In the genomic region with DNA sequence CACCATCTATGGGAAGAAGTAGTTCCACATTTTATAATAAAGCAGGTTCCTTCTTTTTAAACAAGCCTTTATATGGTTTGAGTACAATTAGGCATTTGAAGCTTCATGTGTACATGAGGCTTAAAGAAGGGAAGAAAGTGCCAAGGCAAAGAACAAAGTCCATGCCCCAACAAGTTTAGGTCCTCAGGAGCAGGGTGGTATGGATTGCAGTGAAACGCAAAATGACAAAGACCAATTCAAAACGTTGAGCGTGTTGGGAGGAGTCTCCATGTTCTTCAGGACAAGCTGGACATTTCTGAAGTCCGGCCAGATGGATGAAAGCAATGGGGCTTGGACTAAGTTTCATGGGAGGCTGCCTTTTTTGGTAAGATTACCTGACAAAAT, we compare ENCODE assay signal across 1 cellular context.
TF ChIP-seq lines count a peak whose summit lies in the region.

No MANE protein-coding gene starts in this region.

TF ChIP-seq in HepG2, 621 proteins besides CTCF, POLR2A, EP300 and RAD21 (continued from another document and continues in another):
- TF ChIP-seq, protein P1, sequence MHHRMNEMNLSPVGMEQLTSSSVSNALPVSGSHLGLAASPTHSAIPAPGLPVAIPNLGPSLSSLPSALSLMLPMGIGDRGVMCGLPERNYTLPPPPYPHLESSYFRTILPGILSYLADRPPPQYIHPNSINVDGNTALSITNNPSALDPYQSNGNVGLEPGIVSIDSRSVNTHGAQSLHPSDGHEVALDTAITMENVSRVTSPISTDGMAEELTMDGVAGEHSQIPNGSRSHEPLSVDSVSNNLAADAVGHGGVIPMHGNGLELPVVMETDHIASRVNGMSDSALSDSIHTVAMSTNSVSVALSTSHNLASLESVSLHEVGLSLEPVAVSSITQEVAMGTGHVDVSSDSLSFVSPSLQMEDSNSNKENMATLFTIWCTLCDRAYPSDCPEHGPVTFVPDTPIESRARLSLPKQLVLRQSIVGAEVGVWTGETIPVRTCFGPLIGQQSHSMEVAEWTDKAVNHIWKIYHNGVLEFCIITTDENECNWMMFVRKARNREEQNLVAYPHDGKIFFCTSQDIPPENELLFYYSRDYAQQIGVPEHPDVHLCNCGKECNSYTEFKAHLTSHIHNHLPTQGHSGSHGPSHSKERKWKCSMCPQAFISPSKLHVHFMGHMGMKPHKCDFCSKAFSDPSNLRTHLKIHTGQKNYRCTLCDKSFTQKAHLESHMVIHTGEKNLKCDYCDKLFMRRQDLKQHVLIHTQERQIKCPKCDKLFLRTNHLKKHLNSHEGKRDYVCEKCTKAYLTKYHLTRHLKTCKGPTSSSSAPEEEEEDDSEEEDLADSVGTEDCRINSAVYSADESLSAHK (CRISPR knock-in tag; IDR thresholded peaks at IDR 0.05; ENCODE audit: borderline replicate concordance) = no peak
- TF ChIP-seq, protein P2, sequence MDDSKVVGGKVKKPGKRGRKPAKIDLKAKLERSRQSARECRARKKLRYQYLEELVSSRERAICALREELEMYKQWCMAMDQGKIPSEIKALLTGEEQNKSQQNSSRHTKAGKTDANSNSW (CRISPR knock-in tag; IDR thresholded peaks at IDR 0.05; ENCODE audit: borderline replicate concordance) = no peak
- TF ChIP-seq NR2F1 (CRISPR knock-in tag; IDR thresholded peaks at IDR 0.05) = no peak
- TF ChIP-seq ZNF12 (CRISPR knock-in tag; IDR thresholded peaks at IDR 0.05) = 0 out of 2 replicates have a peak, but pooled peaks have one; percentile 20
- TF ChIP-seq ZNF264 (CRISPR knock-in tag; IDR thresholded peaks at IDR 0.05) = no peak
- TF ChIP-seq, protein P3, sequence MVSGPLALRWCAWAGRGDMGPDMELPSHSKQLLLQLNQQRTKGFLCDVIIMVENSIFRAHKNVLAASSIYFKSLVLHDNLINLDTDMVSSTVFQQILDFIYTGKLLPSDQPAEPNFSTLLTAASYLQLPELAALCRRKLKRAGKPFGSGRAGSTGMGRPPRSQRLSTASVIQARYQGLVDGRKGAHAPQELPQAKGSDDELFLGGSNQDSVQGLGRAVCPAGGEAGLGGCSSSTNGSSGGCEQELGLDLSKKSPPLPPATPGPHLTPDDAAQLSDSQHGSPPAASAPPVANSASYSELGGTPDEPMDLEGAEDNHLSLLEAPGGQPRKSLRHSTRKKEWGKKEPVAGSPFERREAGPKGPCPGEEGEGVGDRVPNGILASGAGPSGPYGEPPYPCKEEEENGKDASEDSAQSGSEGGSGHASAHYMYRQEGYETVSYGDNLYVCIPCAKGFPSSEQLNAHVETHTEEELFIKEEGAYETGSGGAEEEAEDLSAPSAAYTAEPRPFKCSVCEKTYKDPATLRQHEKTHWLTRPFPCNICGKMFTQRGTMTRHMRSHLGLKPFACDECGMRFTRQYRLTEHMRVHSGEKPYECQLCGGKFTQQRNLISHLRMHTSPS (CRISPR knock-in tag; IDR thresholded peaks at IDR 0.05; ENCODE audit: low read depth) = no peak
- no peak for TF ChIP-seq ZNF20 (CRISPR knock-in tag; IDR thresholded peaks at IDR 0.05)
- TF ChIP-seq ZNF737 (CRISPR knock-in tag; IDR thresholded peaks at IDR 0.05; ENCODE audit: borderline replicate concordance) = no peak
- no peak for TF ChIP-seq REL (CRISPR knock-in tag; conservative IDR thresholded peaks at IDR 0.05)
- TF ChIP-seq ATAD3A (CRISPR knock-in tag; IDR thresholded peaks at IDR 0.05) = no peak
- TF ChIP-seq RNF2 (conservative IDR thresholded peaks at IDR 0.05; ENCODE audit: low read depth) = no peak
- TF ChIP-seq, protein P4, sequence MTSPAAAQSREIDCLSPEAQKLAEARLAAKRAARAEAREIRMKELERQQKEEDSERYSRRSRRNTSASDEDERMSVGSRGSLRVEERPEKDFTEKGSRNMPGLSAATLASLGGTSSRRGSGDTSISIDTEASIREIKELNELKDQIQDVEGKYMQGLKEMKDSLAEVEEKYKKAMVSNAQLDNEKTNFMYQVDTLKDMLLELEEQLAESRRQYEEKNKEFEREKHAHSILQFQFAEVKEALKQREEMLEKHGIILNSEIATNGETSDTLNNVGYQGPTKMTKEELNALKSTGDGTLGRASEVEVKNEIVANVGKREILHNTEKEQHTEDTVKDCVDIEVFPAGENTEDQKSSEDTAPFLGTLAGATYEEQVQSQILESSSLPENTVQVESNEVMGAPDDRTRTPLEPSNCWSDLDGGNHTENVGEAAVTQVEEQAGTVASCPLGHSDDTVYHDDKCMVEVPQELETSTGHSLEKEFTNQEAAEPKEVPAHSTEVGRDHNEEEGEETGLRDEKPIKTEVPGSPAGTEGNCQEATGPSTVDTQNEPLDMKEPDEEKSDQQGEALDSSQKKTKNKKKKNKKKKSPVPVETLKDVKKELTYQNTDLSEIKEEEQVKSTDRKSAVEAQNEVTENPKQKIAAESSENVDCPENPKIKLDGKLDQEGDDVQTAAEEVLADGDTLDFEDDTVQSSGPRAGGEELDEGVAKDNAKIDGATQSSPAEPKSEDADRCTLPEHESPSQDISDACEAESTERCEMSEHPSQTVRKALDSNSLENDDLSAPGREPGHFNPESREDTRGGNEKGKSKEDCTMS (CRISPR knock-in tag; conservative IDR thresholded peaks at IDR 0.05) = no peak
- no peak for TF ChIP-seq ZNF510 (CRISPR knock-in tag; IDR thresholded peaks at IDR 0.05; ENCODE audit: low read depth)
- TF ChIP-seq, protein P5, sequence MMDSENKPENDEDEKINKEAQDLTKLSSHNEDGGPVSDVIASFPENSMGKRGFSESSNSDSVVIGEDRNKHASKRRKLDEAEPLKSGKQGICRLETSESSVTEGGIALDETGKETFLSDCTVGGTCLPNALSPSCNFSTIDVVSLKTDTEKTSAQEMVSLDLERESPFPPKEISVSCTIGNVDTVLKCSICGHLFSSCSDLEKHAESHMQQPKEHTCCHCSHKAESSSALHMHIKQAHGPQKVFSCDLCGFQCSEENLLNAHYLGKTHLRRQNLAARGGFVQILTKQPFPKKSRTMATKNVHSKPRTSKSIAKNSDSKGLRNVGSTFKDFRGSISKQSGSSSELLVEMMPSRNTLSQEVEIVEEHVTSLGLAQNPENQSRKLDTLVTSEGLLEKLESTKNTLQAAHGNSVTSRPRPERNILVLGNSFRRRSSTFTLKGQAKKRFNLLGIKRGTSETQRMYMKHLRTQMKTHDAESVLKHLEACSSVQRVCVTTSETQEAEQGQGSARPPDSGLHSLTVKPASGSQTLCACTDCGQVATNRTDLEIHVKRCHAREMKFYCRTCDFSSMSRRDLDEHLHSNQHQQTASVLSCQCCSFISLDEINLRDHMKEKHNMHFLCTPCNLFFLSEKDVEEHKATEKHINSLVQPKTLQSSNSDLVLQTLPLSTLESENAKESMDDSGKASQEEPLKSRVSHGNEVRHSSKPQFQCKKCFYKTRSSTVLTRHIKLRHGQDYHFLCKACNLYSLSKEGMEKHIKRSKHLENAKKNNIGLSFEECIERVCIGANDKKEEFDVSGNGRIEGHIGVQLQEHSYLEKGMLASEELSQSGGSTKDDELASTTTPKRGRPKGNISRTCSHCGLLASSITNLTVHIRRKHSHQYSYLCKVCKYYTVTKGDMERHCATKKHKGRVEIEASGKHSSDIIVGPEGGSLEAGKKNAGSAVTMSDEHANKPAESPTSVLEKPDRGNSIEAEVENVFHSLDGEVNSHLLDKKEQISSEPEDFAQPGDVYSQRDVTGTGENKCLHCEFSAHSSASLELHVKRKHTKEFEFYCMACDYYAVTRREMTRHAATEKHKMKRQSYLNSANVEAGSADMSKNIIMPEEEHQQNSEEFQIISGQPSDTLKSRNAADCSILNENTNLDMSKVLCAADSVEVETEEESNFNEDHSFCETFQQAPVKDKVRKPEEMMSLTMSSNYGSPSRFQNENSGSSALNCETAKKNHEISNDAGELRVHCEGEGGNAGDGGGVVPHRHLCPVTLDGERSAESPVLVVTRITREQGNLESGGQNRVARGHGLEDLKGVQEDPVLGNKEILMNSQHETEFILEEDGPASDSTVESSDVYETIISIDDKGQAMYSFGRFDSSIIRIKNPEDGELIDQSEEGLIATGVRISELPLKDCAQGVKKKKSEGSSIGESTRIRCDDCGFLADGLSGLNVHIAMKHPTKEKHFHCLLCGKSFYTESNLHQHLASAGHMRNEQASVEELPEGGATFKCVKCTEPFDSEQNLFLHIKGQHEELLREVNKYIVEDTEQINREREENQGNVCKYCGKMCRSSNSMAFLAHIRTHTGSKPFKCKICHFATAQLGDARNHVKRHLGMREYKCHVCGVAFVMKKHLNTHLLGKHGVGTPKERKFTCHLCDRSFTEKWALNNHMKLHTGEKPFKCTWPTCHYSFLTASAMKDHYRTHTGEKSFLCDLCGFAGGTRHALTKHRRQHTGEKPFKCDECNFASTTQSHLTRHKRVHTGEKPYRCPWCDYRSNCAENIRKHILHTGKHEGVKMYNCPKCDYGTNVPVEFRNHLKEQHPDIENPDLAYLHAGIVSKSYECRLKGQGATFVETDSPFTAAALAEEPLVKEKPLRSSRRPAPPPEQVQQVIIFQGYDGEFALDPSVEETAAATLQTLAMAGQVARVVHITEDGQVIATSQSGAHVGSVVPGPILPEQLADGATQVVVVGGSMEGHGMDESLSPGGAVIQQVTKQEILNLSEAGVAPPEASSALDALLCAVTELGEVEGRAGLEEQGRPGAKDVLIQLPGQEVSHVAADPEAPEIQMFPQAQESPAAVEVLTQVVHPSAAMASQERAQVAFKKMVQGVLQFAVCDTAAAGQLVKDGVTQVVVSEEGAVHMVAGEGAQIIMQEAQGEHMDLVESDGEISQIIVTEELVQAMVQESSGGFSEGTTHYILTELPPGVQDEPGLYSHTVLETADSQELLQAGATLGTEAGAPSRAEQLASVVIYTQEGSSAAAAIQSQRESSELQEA (CRISPR knock-in tag; IDR thresholded peaks at IDR 0.05; ENCODE audit: not compliant biosample characterization) = no peak
- TF ChIP-seq, protein P6, sequence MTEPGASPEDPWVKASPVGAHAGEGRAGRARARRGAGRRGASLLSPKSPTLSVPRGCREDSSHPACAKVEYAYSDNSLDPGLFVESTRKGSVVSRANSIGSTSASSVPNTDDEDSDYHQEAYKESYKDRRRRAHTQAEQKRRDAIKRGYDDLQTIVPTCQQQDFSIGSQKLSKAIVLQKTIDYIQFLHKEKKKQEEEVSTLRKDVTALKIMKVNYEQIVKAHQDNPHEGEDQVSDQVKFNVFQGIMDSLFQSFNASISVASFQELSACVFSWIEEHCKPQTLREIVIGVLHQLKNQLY (CRISPR knock-in tag; IDR thresholded peaks at IDR 0.05) = peak; percentile 66; the same call in 1 of the 2 replicates
- TF ChIP-seq ISL2 (CRISPR knock-in tag; IDR thresholded peaks at IDR 0.05) = no peak
- TF ChIP-seq NFE2L1 (CRISPR knock-in tag; IDR thresholded peaks at IDR 0.05; ENCODE audit: borderline replicate concordance) = no peak
- no peak for TF ChIP-seq MBNL3 (CRISPR knock-in tag; conservative IDR thresholded peaks at IDR 0.05)
- TF ChIP-seq KDM5B (CRISPR knock-in tag; IDR thresholded peaks at IDR 0.05; ENCODE audit: borderline replicate concordance) = no peak
- TF ChIP-seq, protein P7, sequence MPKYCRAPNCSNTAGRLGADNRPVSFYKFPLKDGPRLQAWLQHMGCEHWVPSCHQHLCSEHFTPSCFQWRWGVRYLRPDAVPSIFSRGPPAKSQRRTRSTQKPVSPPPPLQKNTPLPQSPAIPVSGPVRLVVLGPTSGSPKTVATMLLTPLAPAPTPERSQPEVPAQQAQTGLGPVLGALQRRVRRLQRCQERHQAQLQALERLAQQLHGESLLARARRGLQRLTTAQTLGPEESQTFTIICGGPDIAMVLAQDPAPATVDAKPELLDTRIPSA (CRISPR knock-in tag; IDR thresholded peaks at IDR 0.05; ENCODE audit: borderline replicate concordance) = no peak
- TF ChIP-seq ZNF563 (CRISPR knock-in tag; IDR thresholded peaks at IDR 0.05) = no peak
- no peak for TF ChIP-seq YY1 (IDR thresholded peaks at IDR 0.05; ENCODE audit: insufficient read depth, insufficient replicate concordance, low read depth, low read length)
- TF ChIP-seq ZNF772 (CRISPR knock-in tag; IDR thresholded peaks at IDR 0.05) = no peak
- TF ChIP-seq NFKB2 (CRISPR knock-in tag; IDR thresholded peaks at IDR 0.05; ENCODE audit: borderline replicate concordance) = no peak
- peak; percentile 58; the same call in 1 of the 2 replicates for TF ChIP-seq HMG20A (CRISPR knock-in tag; IDR thresholded peaks at IDR 0.05; ENCODE audit: borderline replicate concordance)
- no peak for TF ChIP-seq ZBTB7A (CRISPR knock-in tag; IDR thresholded peaks at IDR 0.05)
- no peak for TF ChIP-seq MTA1 (CRISPR knock-in tag; IDR thresholded peaks at IDR 0.05; ENCODE audit: borderline replicate concordance)
- no peak for TF ChIP-seq ZNF460 (CRISPR knock-in tag; IDR thresholded peaks at IDR 0.05; ENCODE audit: borderline replicate concordance)
- no peak for TF ChIP-seq ZNF619 (CRISPR knock-in tag; IDR thresholded peaks at IDR 0.05)
- no peak for TF ChIP-seq ZNF556 (CRISPR knock-in tag; IDR thresholded peaks at IDR 0.05; ENCODE audit: borderline replicate concordance)
- no peak for TF ChIP-seq FLYWCH1 (CRISPR knock-in tag; IDR thresholded peaks at IDR 0.05)
- no peak for TF ChIP-seq ZNF549 (CRISPR knock-in tag; IDR thresholded peaks at IDR 0.05)
- TF ChIP-seq CBFB (CRISPR knock-in tag; IDR thresholded peaks at IDR 0.05) = no peak
- TF ChIP-seq, protein P8, sequence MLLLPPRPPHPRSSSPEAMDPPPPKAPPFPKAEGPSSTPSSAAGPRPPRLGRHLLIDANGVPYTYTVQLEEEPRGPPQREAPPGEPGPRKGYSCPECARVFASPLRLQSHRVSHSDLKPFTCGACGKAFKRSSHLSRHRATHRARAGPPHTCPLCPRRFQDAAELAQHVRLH (CRISPR knock-in tag; IDR thresholded peaks at IDR 0.05; ENCODE audit: borderline replicate concordance, low read depth) = no peak
- no peak for TF ChIP-seq GFI1 (CRISPR knock-in tag; IDR thresholded peaks at IDR 0.05; ENCODE audit: borderline replicate concordance)
- TF ChIP-seq ZNF652 (CRISPR knock-in tag; IDR thresholded peaks at IDR 0.05; ENCODE audit: borderline replicate concordance, low read depth) = no peak
- TF ChIP-seq HES4 (CRISPR knock-in tag; IDR thresholded peaks at IDR 0.05; ENCODE audit: borderline replicate concordance) = no peak
- no peak for TF ChIP-seq GTF3A (CRISPR knock-in tag; conservative IDR thresholded peaks at IDR 0.05)
- no peak for TF ChIP-seq GPN1 (CRISPR knock-in tag; IDR thresholded peaks at IDR 0.05; ENCODE audit: borderline replicate concordance)
- peak; percentile 35 for TF ChIP-seq RARA (CRISPR knock-in tag; IDR thresholded peaks at IDR 0.05)
- TF ChIP-seq ZNF746 (CRISPR knock-in tag; IDR thresholded peaks at IDR 0.05) = no peak
- no peak for TF ChIP-seq SIX1 (CRISPR knock-in tag; IDR thresholded peaks at IDR 0.05; ENCODE audit: borderline replicate concordance)
- TF ChIP-seq GABPA (IDR thresholded peaks at IDR 0.05; ENCODE audit: low read depth, low read length) = no peak
- TF ChIP-seq GABPA (CRISPR knock-in tag; IDR thresholded peaks at IDR 0.05; ENCODE audit: low read depth) = no peak
- peak; percentile 1; the same call in 1 of the 2 replicates for TF ChIP-seq STAG1 (CRISPR knock-in tag; IDR thresholded peaks at IDR 0.05)
- TF ChIP-seq SRSF4 (IDR thresholded peaks at IDR 0.05; ENCODE audit: low read depth, low read length, poor library complexity, severe bottlenecking) = no peak
- peak; percentile 23; the same call in 1 of the 2 replicates for TF ChIP-seq ZBTB7B (CRISPR knock-in tag; IDR thresholded peaks at IDR 0.05)
- no peak for TF ChIP-seq ZNF616 (CRISPR knock-in tag; IDR thresholded peaks at IDR 0.05; ENCODE audit: low read depth)
- TF ChIP-seq REPIN1 (CRISPR knock-in tag; IDR thresholded peaks at IDR 0.05; ENCODE audit: borderline replicate concordance, low read depth) = no peak
- TF ChIP-seq RAD51 (IDR thresholded peaks at IDR 0.05; ENCODE audit: borderline replicate concordance) = no peak
- no peak for TF ChIP-seq NFRKB (IDR thresholded peaks at IDR 0.05)
- no peak for TF ChIP-seq MATR3 (CRISPR knock-in tag; IDR thresholded peaks at IDR 0.05)
